ENCODE assay signal across 17 cellular contexts in genomic region chr1:60088620-60089155, GRCh38. TPM values are rescaled to one million over a fixed set of nuclear protein-coding genes. Genes with fewer than 3 reads are reported as not detected.
A peak's percentile ranks its signal among the peaks of the same experiment; 100 is the strongest.
DNase-seq lines count a peak whose midpoint lies in the region; FAIRE-seq and TF ChIP-seq lines count a peak whose summit lies in the region.
"Had no signal": no experiment of that assay in that cellular context is flagged by ENCODE, and none has a peak within 500 bp of the region (broad histone marks: within the 10 kb centered on the region; RNA-seq: fewer than 3 reads in every experiment).

No MANE protein-coding gene starts in this region.

- WGBS in esophagus squamous epithelium, 2 donors, result 70 to 73% methylated on average over 5 of the region's 5 CpGs

- H3K27ac ChIP-seq in OCI-LY1 (ENCODE audit: low read depth, low read length, poor library complexity, severe bottlenecking) (no peak overlapping the region), endothelial cell of umbilical vein (ENCODE audit: insufficient read depth, low read depth, low read length) (no peak overlapping the region), esophagus squamous epithelium (no peak overlapping the region)

- no peak for FAIRE-seq in endothelial cell of umbilical vein (lab: Jason Lieb, UNC)

- dilution Hi-C loops in endothelial cell of umbilical vein (cut with MboI; ENCODE audit: extremely low pct_ligation_motif_present, low sequenced_read_pairs), result no loop called here

- H3K4me2 ChIP-seq in OCI-LY1 (ENCODE audit: low read length) (no peak overlapping the region), endothelial cell of umbilical vein (ENCODE audit: insufficient read depth, low read length) (no peak overlapping the region)

- POLR2A ChIA-PET in endothelial cell of umbilical vein (lab: Charles Lee), result no interaction called here
- POLR2A ChIA-PET in HEK293T (lab: Yijun Ruan, JAX), result no interaction called here

- 0 out of 2 replicates have a peak, but pooled peaks have one; percentile 12 for TF ChIP-seq CTCF in OCI-LY1 (IDR thresholded peaks at IDR 0.05; ENCODE audit: low read length)
- peak in 1 of 2 donors; percentile 4 for TF ChIP-seq CTCF in endothelial cell of umbilical vein (IDR thresholded peaks at IDR 0.05; ENCODE audit: extremely low read depth in 1 of 2, insufficient read depth in 1 of 2, low read depth in 1 of 2, low read length in 2 of 2)
- no peak for TF ChIP-seq CTCF in esophagus squamous epithelium (IDR thresholded peaks at IDR 0.05)

- no peaks in the 10 kb centered on the region for H3K9me2 ChIP-seq in OCI-LY1 (ENCODE audit: low read depth, low read length)

- TF ChIP-seq POLR2A in endothelial cell of umbilical vein (IDR thresholded peaks at IDR 0.05; ENCODE audit: low read depth, low read length) (no peak), esophagus squamous epithelium (IDR thresholded peaks at IDR 0.05) (no peak)

- H3K9ac ChIP-seq in OCI-LY1 (ENCODE audit: low read length) (no peak overlapping the region), endothelial cell of umbilical vein (replicated peaks; ENCODE audit: extremely low read depth, insufficient read depth, low read length) (no peak overlapping the region)

- peak; percentile 11 for DNase-seq in DMS53 (lab: John Stamatoyannopoulos, UW)
- no peak for DNase-seq in DMS53 treated with DMSO at 0.1 percent for 48 hours (lab: John Stamatoyannopoulos, UW; ENCODE audit: unreplicated experiment)
- peak; percentile 10 for DNase-seq in endothelial cell of umbilical vein (ENCODE audit: low read depth, low spot score)
- peak; percentile 16 for DNase-seq in pons (ENCODE audit: low spot score)
- no peak for DNase-seq in NCI-H69 (lab: John Stamatoyannopoulos, UW)
- no peak for DNase-seq in esophagus squamous epithelium (lab: John Stamatoyannopoulos, UW)
- DNase-seq in HEK293T (ENCODE audit: extremely low spot score), result no peak
- DNase-seq: activated CD8-positive, alpha-beta memory T cell treated with anti-CD3 and anti-CD28 coated beads for 24 hours; dermis blood vessel endothelial cell; DND-41; glutamatergic neuron; NCI-H1930 had no signal

- CTCF ChIA-PET in endothelial cell of umbilical vein (lab: Charles Lee) (interaction anchor here (1.0 to 1.4 kb wide), 3 partner anchors 10 to 45 kb away, joined by 3 to 4 read pairs (median 3); no protein-coding TSS in a partner anchor), HEK293T (lab: Yijun Ruan, JAX) (interaction anchor here (1.0 kb wide), 1 partner anchor 118 kb away, joined by 3 read pairs; no protein-coding TSS in a partner anchor)

- no peak overlapping the region for H2AFZ ChIP-seq in OCI-LY1 (ENCODE audit: low read length)
- H2AFZ ChIP-seq in endothelial cell of umbilical vein (ENCODE audit: low read depth, low read length), result no peak overlapping the region

- BruUV-seq in endothelial cell of umbilical vein (replicated peaks; lab: Mats Ljungman, UMichigan), result no TSS peak

- H3K4me3 ChIP-seq in OCI-LY1 (ENCODE audit: low read depth, low read length, poor library complexity, severe bottlenecking), result no peak overlapping the region
- H3K4me3 ChIP-seq in endothelial cell of umbilical vein (replicated peaks in 1 of 3; ENCODE audit: insufficient read depth in 1 of 3, low read depth in 1 of 3, low read length in 3 of 3), result no peak overlapping the region
- H3K4me3 ChIP-seq in esophagus squamous epithelium, result no peak overlapping the region

- H4K20me1 ChIP-seq in OCI-LY1 (ENCODE audit: insufficient read depth, low read length) (no peaks in the 10 kb centered on the region), endothelial cell of umbilical vein (replicated peaks; ENCODE audit: control insufficient read depth, extremely low read depth, insufficient read depth, low read length) (no peaks in the 10 kb centered on the region)

- no peaks in the 10 kb centered on the region for H3K9me3 ChIP-seq in OCI-LY1 (ENCODE audit: low read length)
- H3K9me3 ChIP-seq in endothelial cell of umbilical vein (replicated peaks; ENCODE audit: control insufficient read depth, insufficient read depth, low read length), result no peaks in the 10 kb centered on the region
- H3K9me3 ChIP-seq in esophagus squamous epithelium, result no peaks in the 10 kb centered on the region

- no peaks in the 10 kb centered on the region for H3K27me3 ChIP-seq in OCI-LY1 (ENCODE audit: insufficient read depth, low read length)
- H3K27me3 ChIP-seq in endothelial cell of umbilical vein (ENCODE audit: control insufficient read depth in 2 of 2, insufficient read depth in 2 of 2, low read length in 2 of 2), result no peaks in the 10 kb centered on the region
- no peaks in the 10 kb centered on the region for H3K27me3 ChIP-seq in esophagus squamous epithelium

- intact Hi-C loops in endothelial cell of umbilical vein (cut with micrococcal nuclease) (no loop called here), esophagus squamous epithelium (cut with DNase I) (no loop called here)

- H3K79me2 ChIP-seq in OCI-LY1 (ENCODE audit: insufficient read depth, low read length) (no peaks in the 10 kb centered on the region), endothelial cell of umbilical vein (ENCODE audit: control insufficient read depth, insufficient read depth, low read length) (no peaks in the 10 kb centered on the region)

- H3K4me1 ChIP-seq in OCI-LY1 (ENCODE audit: insufficient read depth, low read length, severe bottlenecking) (no peaks in the 10 kb centered on the region), endothelial cell of umbilical vein (ENCODE audit: control insufficient read depth, extremely low read depth, insufficient read depth, low read length) (no peaks in the 10 kb centered on the region), esophagus squamous epithelium (no peaks in the 10 kb centered on the region)

- H3F3A ChIP-seq in OCI-LY1 (ENCODE audit: insufficient read depth, low read length), result no peaks in the 10 kb centered on the region

- H3K9me1 ChIP-seq in endothelial cell of umbilical vein (replicated peaks; ENCODE audit: control insufficient read depth, extremely low read depth, insufficient read depth, low read length), result no peaks in the 10 kb centered on the region

- H3K36me3 ChIP-seq in OCI-LY1 (ENCODE audit: insufficient read depth, low read length) (no peaks in the 10 kb centered on the region), endothelial cell of umbilical vein (ENCODE audit: control insufficient read depth in 2 of 2, extremely low read depth in 1 of 2, insufficient read depth in 2 of 2, low read length in 2 of 2) (no peaks in the 10 kb centered on the region), esophagus squamous epithelium (no peaks in the 10 kb centered on the region)

TF ChIP-seq in endothelial cell of umbilical vein, 7 proteins besides CTCF, POLR2A, EP300 and RAD21:
- no peak for TF ChIP-seq EZH2 (IDR thresholded peaks at IDR 0.05; ENCODE audit: borderline replicate concordance, low read depth, low read length, severe bottlenecking)
- TF ChIP-seq GATA2 (IDR thresholded peaks at IDR 0.05; ENCODE audit: insufficient read depth, insufficient read length, low read depth, low read length), result no peak
- TF ChIP-seq MYC (IDR thresholded peaks at IDR 0.05; ENCODE audit: low read depth, low read length), result no peak

TF ChIP-seq in HEK293T, 16 proteins besides CTCF, POLR2A, EP300 and RAD21:
- TF ChIP-seq SP1 (IDR thresholded peaks at IDR 0.05) (no peak), NFRKB (IDR thresholded peaks at IDR 0.05) (no peak), FOXK2 (IDR thresholded peaks at IDR 0.05) (no peak), L3MBTL2 (conservative IDR thresholded peaks at IDR 0.05) (no peak)
TF ChIP-seq in HEK293T: peak in this region for 0.

RNA-seq across cellular contexts. Expression of gene C1orf87, which starts 15.1 kb away (rescaled TPM):
- total RNA-seq in endothelial cell of umbilical vein (not detected in 2 replicates), esophagus squamous epithelium (not detected)
- polyA plus RNA-seq in endothelial cell of umbilical vein, result not detected in 2 replicates
- polyA plus RNA-seq in endothelial cell of umbilical vein (2011; cell fraction: cytosol; rRNA removed), result not detected in 2 replicates
- not detected in 2 replicates for polyA plus RNA-seq in endothelial cell of umbilical vein (2011; cell fraction: nucleus; rRNA removed)
- polyA plus RNA-seq in endothelial cell of umbilical vein (2012), result not detected in 2 replicates
- not detected in 2 replicates for polyA minus RNA-seq in endothelial cell of umbilical vein
- not detected for polyA minus RNA-seq in endothelial cell of umbilical vein (2011; cell fraction: cytosol; rRNA and poly(A)+ RNA removed)
- polyA minus RNA-seq in endothelial cell of umbilical vein (2011; cell fraction: nucleus; rRNA and poly(A)+ RNA removed), result not detected in 2 replicates
- total RNA-seq: A172; dermis blood vessel endothelial cell; natural killer cell treated with Interleukin-12 subunit alpha and Interleukin-12 subunit beta and Interleukin-15 and Interleukin-18, amount 100 ng/mL, for 72 hours; T-helper 2 cell treated with Interferon-gamma antibody and Interleukin-4, amounts not matched to agents 100 ng/mL and 5 ng/mL, for 36 hours; urinary bladder had no signal
- polyA plus RNA-seq: urinary bladder had no signal

Comparison
In these comparisons a context has a peak if more than half of its experiments do, and no peak if none do; other contexts are left out.
1. DNase-seq: peak in DMS53 (single experiment), endothelial cell of umbilical vein (single experiment) and pons (single experiment); none in DMS53 treated with DMSO at 0.1 percent for 48 hours (single experiment), NCI-H69 (single experiment), esophagus squamous epithelium (single experiment) and HEK293T (single experiment).